ENCODE assay signal across 13 cellular contexts in the genomic region with DNA sequence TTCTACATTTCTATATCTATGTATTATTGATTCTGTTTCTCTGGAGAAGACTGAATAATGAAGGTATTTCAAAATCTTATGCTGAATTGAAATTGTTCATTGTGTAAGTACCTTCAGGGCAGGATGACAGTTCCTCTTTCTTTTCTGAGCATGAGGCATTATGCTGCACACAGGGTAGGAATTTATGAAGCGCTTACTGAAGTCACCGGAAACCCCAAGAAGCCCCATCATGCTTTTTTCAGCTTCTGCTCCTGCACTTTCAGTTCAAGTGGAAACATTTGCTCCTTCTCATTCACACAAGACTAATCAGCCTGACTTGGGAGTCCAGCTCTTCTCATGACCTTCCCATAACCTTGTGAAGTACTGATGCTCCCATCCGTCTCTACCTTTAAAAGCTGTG.
A peak's percentile ranks its signal among the peaks of the same experiment; 100 is the strongest.
DNase-seq lines count a peak whose midpoint lies in the region; ATAC-seq and TF ChIP-seq lines count a peak whose summit lies in the region.
"Had no signal": no experiment of that assay in that cellular context is flagged by ENCODE, and none has a peak within 500 bp of the region (broad histone marks: within the 10 kb centered on the region; RNA-seq: fewer than 3 reads in every experiment).

No MANE protein-coding gene starts in this region.

- no peak for TF ChIP-seq CTCF in GM06990 (IDR thresholded peaks at IDR 0.05; ENCODE audit: insufficient read depth, low read length, poor library complexity, severe bottlenecking)
- no peak for TF ChIP-seq CTCF in prostate gland (IDR thresholded peaks at IDR 0.05)
- TF ChIP-seq CTCF in brain microvascular endothelial cell (IDR thresholded peaks at IDR 0.05; ENCODE audit: low read depth, low read length, missing control alignments): no peak
- no peak for TF ChIP-seq CTCF in GM23338 (conservative IDR thresholded peaks at IDR 0.05; ENCODE audit: low read depth in 2 of 2)

- H3K4me3 ChIP-seq in GM06990 (replicated peaks; ENCODE audit: low read depth, low read length) (no peak overlapping the region), prostate gland (no peak overlapping the region), brain microvascular endothelial cell (ENCODE audit: low read depth, low read length) (no peak overlapping the region), GM23338 (no peak overlapping the region)

- H3K27ac Mint-ChIP-seq in activated naive CD8-positive, alpha-beta T cell treated with anti-CD3 and anti-CD28 coated beads for 36 hours: peak overlapping the region; percentile 40
- H3K27ac Mint-ChIP-seq in GM23338 (no peak overlapping the region), T-helper 17 cell (no peak overlapping the region)
- H3K27ac Mint-ChIP-seq: CD4-positive, CD25-positive, alpha-beta regulatory T cell; immature natural killer cell had no signal

- intact Hi-C loops in prostate gland (cut with DNase I): no loop called here

- H3K27ac ChIP-seq in prostate gland (no peak overlapping the region), brain microvascular endothelial cell (no peak overlapping the region), GM23338 (ENCODE audit: low read depth) (no peak overlapping the region)

- H3K79me2 ChIP-seq in GM23338 (replicated peaks; ENCODE audit: insufficient read depth): no peaks in the 10 kb centered on the region

- no peaks in the 10 kb centered on the region for H3K4me1 ChIP-seq in prostate gland (replicated peaks)
- 0 out of 2 replicates have a peak, but pooled peaks cover 3% of the 10 kb centered on the region for H3K4me1 ChIP-seq in GM23338 (ENCODE audit: insufficient read depth)

- H3K9me3 Mint-ChIP-seq in activated naive CD8-positive, alpha-beta T cell treated with anti-CD3 and anti-CD28 coated beads for 36 hours: no peaks in the 10 kb centered on the region
- no peaks in the 10 kb centered on the region for H3K9me3 Mint-ChIP-seq in GM23338
- H3K9me3 Mint-ChIP-seq: immature natural killer cell had no signal

- ATAC-seq in GM19438 (IDR thresholded peaks at IDR 0.05; ENCODE audit: low read depth, unreplicated experiment) (peak; percentile 75), HG03045 (IDR thresholded peaks at IDR 0.05; ENCODE audit: unreplicated experiment) (peak; percentile 58), GM23338 (no peak), T-helper 17 cell (no peak)
- ATAC-seq: right cardiac atrium had no signal

- no peaks in the 10 kb centered on the region for H3F3A ChIP-seq in GM23338 (replicated peaks; ENCODE audit: low read depth)

- no peaks in the 10 kb centered on the region for H3K27me3 ChIP-seq in GM06990 (replicated peaks; ENCODE audit: control insufficient read depth, insufficient read depth, low read length)
- no peaks in the 10 kb centered on the region for H3K27me3 ChIP-seq in prostate gland (replicated peaks; ENCODE audit: insufficient read depth)
- no peaks in the 10 kb centered on the region for H3K27me3 ChIP-seq in brain microvascular endothelial cell (replicated peaks)
- H3K27me3 ChIP-seq in GM23338 (ENCODE audit: insufficient read depth): no peaks in the 10 kb centered on the region

- H3K36me3 ChIP-seq in GM06990 (ENCODE audit: control insufficient read depth, insufficient read depth, low read length) (no peaks in the 10 kb centered on the region), prostate gland (no peaks in the 10 kb centered on the region), brain microvascular endothelial cell (replicated peaks) (no peaks in the 10 kb centered on the region), GM23338 (ENCODE audit: insufficient read depth) (no peaks in the 10 kb centered on the region)

- H3K9me3 ChIP-seq in prostate gland (no peaks in the 10 kb centered on the region), T-helper 17 cell (ENCODE audit: control insufficient read depth, low read length, poor library complexity, severe bottlenecking) (no peaks in the 10 kb centered on the region)

- no peaks in the 10 kb centered on the region for H3K36me3 Mint-ChIP-seq in activated naive CD8-positive, alpha-beta T cell treated with anti-CD3 and anti-CD28 coated beads for 36 hours
- no peaks in the 10 kb centered on the region for H3K36me3 Mint-ChIP-seq in GM23338 (ENCODE audit: low read depth)
- H3K36me3 Mint-ChIP-seq in T-helper 17 cell (ENCODE audit: low read depth): no peaks in the 10 kb centered on the region
- H3K36me3 Mint-ChIP-seq: CD4-positive, CD25-positive, alpha-beta regulatory T cell had no signal

- DNase-seq in GM06990 (ENCODE audit: extremely low read depth, insufficient read length): peak; percentile 56
- DNase-seq in activated naive CD8-positive, alpha-beta T cell treated with anti-CD3 and anti-CD28 coated beads for 36 hours: peak; percentile 7
- DNase-seq in prostate gland (ENCODE audit: low spot score): no peak
- DNase-seq in brain microvascular endothelial cell: no peak
- no peak for DNase-seq in GM23338 (ENCODE audit: low spot score)
- DNase-seq in T-helper 17 cell: no peak
- DNase-seq: activated CD8-positive, alpha-beta memory T cell treated with anti-CD3 and anti-CD28 coated beads, Interleukin-2, amount 50 U/mL, for 4 hours; CD4-positive, CD25-positive, alpha-beta regulatory T cell; immature natural killer cell; NCI-H69; right cardiac atrium had no signal

- WGBS in prostate gland: 80% methylated on average over 3 of the region's 3 CpGs

- H3K4me3 Mint-ChIP-seq in activated naive CD8-positive, alpha-beta T cell treated with anti-CD3 and anti-CD28 coated beads for 36 hours: no peak overlapping the region
- H3K4me3 Mint-ChIP-seq in GM23338 (no peak overlapping the region), T-helper 17 cell (no peak overlapping the region)
- H3K4me3 Mint-ChIP-seq: CD4-positive, CD25-positive, alpha-beta regulatory T cell; immature natural killer cell had no signal

- peaks cover 4% of the 10 kb centered on the region; the same call in 1 of the 2 replicates for H3K9me2 ChIP-seq in GM23338 (ENCODE audit: insufficient read depth)

- in situ Hi-C loops in brain microvascular endothelial cell (cut with HindIII; ENCODE audit: low pct_ligation_motif_present, low sequenced_read_pairs): no loop called here

- H3K27me3 Mint-ChIP-seq in activated naive CD8-positive, alpha-beta T cell treated with anti-CD3 and anti-CD28 coated beads for 36 hours: peaks cover 10% of the 10 kb centered on the region
- no peaks in the 10 kb centered on the region for H3K27me3 Mint-ChIP-seq in GM23338 (ENCODE audit: insufficient read depth, low read depth, poor library complexity)
- H3K27me3 Mint-ChIP-seq in T-helper 17 cell: peaks cover 12% of the 10 kb centered on the region
- H3K27me3 Mint-ChIP-seq: CD4-positive, CD25-positive, alpha-beta regulatory T cell had no signal

- peaks cover 3% of the 10 kb centered on the region for H3K4me1 Mint-ChIP-seq in activated naive CD8-positive, alpha-beta T cell treated with anti-CD3 and anti-CD28 coated beads for 36 hours
- H3K4me1 Mint-ChIP-seq in GM23338 (peaks cover 8% of the 10 kb centered on the region; the same call in 1 of the 3 replicates), T-helper 17 cell (no peaks in the 10 kb centered on the region)
- H3K4me1 Mint-ChIP-seq: CD4-positive, CD25-positive, alpha-beta regulatory T cell; immature natural killer cell had no signal

- no peak overlapping the region for H3K4me2 ChIP-seq in GM23338

- H2AFZ ChIP-seq in GM23338: no peak overlapping the region

- TF ChIP-seq POLR2A in prostate gland (IDR thresholded peaks at IDR 0.05): no peak

- no peaks in the 10 kb centered on the region for H4K20me1 ChIP-seq in GM23338 (replicated peaks; ENCODE audit: insufficient read depth)

TF ChIP-seq in GM23338, 12 proteins besides CTCF, POLR2A, EP300 and RAD21 (continues in another document):
- TF ChIP-seq CREB1 (CRISPR knock-in tag; IDR thresholded peaks at IDR 0.05; ENCODE audit: low read depth) (no peak), STAT1 (IDR thresholded peaks at IDR 0.05; ENCODE audit: unreplicated experiment) (no peak), EZH2phosphoT487 (IDR thresholded peaks at IDR 0.05; ENCODE audit: unreplicated experiment) (no peak), ETS1 (IDR thresholded peaks at IDR 0.05) (no peak), NANOG (IDR thresholded peaks at IDR 0.05; ENCODE audit: borderline replicate concordance) (no peak), EZH2 (IDR thresholded peaks at IDR 0.05; ENCODE audit: low read depth, unreplicated experiment) (no peak), ZNF331 (CRISPR knock-in tag; IDR thresholded peaks at IDR 0.05; ENCODE audit: low read depth) (no peak), ZNF114 (CRISPR knock-in tag; IDR thresholded peaks at IDR 0.05) (no peak)
- TF ChIP-seq, protein P1, sequence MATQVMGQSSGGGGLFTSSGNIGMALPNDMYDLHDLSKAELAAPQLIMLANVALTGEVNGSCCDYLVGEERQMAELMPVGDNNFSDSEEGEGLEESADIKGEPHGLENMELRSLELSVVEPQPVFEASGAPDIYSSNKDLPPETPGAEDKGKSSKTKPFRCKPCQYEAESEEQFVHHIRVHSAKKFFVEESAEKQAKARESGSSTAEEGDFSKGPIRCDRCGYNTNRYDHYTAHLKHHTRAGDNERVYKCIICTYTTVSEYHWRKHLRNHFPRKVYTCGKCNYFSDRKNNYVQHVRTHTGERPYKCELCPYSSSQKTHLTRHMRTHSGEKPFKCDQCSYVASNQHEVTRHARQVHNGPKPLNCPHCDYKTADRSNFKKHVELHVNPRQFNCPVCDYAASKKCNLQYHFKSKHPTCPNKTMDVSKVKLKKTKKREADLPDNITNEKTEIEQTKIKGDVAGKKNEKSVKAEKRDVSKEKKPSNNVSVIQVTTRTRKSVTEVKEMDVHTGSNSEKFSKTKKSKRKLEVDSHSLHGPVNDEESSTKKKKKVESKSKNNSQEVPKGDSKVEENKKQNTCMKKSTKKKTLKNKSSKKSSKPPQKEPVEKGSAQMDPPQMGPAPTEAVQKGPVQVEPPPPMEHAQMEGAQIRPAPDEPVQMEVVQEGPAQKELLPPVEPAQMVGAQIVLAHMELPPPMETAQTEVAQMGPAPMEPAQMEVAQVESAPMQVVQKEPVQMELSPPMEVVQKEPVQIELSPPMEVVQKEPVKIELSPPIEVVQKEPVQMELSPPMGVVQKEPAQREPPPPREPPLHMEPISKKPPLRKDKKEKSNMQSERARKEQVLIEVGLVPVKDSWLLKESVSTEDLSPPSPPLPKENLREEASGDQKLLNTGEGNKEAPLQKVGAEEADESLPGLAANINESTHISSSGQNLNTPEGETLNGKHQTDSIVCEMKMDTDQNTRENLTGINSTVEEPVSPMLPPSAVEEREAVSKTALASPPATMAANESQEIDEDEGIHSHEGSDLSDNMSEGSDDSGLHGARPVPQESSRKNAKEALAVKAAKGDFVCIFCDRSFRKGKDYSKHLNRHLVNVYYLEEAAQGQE (IDR thresholded peaks at IDR 0.05; ENCODE audit: unreplicated experiment): no peak

Comparison
In these comparisons a context has a peak if more than half of its experiments do, and no peak if none do; other contexts are left out.
1. DNase-seq: peak in GM06990 (single experiment) and activated naive CD8-positive, alpha-beta T cell treated with anti-CD3 and anti-CD28 coated beads for 36 hours (single experiment); none in prostate gland (single experiment), brain microvascular endothelial cell (single experiment), GM23338 (single experiment) and T-helper 17 cell (0 of 3).
2. ATAC-seq: peak in GM19438 (single experiment) and HG03045 (single experiment); none in GM23338 (single experiment) and T-helper 17 cell (single experiment).